Comparison of ENCODE assay signal across 8 cellular contexts in the genomic region with DNA sequence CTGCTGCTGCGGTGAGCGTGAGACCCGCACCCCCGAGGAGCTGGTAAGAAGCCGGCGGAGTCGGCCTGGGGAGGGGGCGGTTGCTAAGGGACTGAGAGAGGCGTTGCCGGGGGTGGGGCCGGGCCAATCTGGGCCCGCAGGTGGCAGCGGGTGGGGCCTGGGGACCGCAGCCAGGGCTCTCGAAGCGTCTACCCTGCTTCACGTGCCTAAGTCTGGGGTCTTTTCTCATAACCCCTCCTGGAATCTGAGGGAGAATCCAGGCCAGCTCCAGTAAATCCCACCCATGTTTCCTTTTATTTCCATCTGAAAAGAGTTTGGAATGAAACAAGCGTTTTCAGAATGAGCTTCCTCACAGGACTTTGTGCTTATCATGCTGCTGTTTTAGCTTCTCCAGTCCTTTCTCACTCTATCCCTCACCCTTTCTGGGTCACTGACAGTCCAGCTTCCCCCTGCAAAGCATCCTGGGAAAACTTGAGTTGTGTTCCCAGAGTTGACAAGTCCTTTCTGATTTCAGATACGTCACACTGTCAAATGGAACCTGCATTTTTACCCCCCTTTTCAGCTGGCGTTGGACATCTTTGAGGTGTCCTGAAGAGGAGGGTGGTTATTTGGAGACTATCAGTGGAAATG. TPM values are rescaled to one million over a fixed set of nuclear protein-coding genes. Genes with fewer than 3 reads are reported as not detected.
A peak's percentile ranks its signal among the peaks of the same experiment; 100 is the strongest.
DNase-seq lines count a peak whose midpoint lies in the region; ATAC-seq and TF ChIP-seq lines count a peak whose summit lies in the region.

No MANE protein-coding gene starts in this region.

- intact Hi-C loops in activated CD4-positive, alpha-beta T cell treated with anti-CD3 and anti-CD28 coated beads for 36 hours (cut with DNase I, micrococcal nuclease) = loop anchor here (1.0 to 10.0 kb wide), 15 partner anchors 70 to 1332 kb away; a partner anchor contains a TSS
- intact Hi-C loops in spleen (cut with DNase I; ENCODE audit: low total_unique reads) = no loop called here

- H3K27me3 Mint-ChIP-seq in activated CD4-positive, alpha-beta T cell treated with anti-CD3 and anti-CD28 coated beads for 36 hours = no peaks in the 10 kb centered on the region
- peaks cover 0 to 14% (median 7%) of the 10 kb centered on the region in 3 donors for H3K27me3 Mint-ChIP-seq in immature natural killer cell (ENCODE audit: low read depth in 3 of 3)

- H3K27ac ChIP-seq in spleen = peak overlapping the region; percentile 86 to 98 (median 97)

- in situ Hi-C loops in HAP-1 (cut with MboI; ENCODE audit: low sequenced_read_pairs) (no loop called here), astrocyte of the spinal cord (cut with HindIII; ENCODE audit: low sequenced_read_pairs) (no loop called here)

- H3K9me3 ChIP-seq in HAP-1 (no peaks in the 10 kb centered on the region), spleen (no peaks in the 10 kb centered on the region)

- peak overlapping the region; percentile 87 for H3K4me3 Mint-ChIP-seq in activated CD4-positive, alpha-beta T cell treated with anti-CD3 and anti-CD28 coated beads for 36 hours
- peak overlapping the region; percentile 97 to 100 (median 98) for H3K4me3 Mint-ChIP-seq in immature natural killer cell

- DNase-seq in activated CD4-positive, alpha-beta T cell treated with anti-CD3 and anti-CD28 coated beads for 36 hours = no peak
- no peak for DNase-seq in activated CD4-positive, alpha-beta T cell treated with anti-CD3 and anti-CD28 coated beads for 4 hours
- peak in 1 of 2 experiments; percentile 6 for DNase-seq in HAP-1 (ENCODE audit: low spot score in 2 of 2)
- DNase-seq in LoVo (ENCODE audit: low spot score) = peak; percentile 12
- DNase-seq in astrocyte of the spinal cord (ENCODE audit: low read depth, low spot score) = no peak
- no peak for DNase-seq in immature natural killer cell
- DNase-seq in spleen = no peak
- no peak for DNase-seq in stimulated activated CD4-positive, alpha-beta T cell treated with anti-CD3 and anti-CD28 coated beads, Interleukin-4, amount 100 ng/mL, for 1 hour

- H3K27me3 ChIP-seq in HAP-1 (ENCODE audit: low read depth) (no peaks in the 10 kb centered on the region), spleen (replicated peaks in 1 of 7) (no peaks in the 10 kb centered on the region)

- CTCF ChIA-PET in activated CD4-positive, alpha-beta T cell treated with anti-CD3 and anti-CD28 coated beads for 36 hours (lab: Charles Lee) = interaction anchor here (0.6 to 1.8 kb wide), 8 partner anchors 9 to 709 kb away, joined by 3 to 7 read pairs (median 4); no protein-coding TSS in a partner anchor

- peaks cover 12% of the 10 kb centered on the region for H3K36me3 Mint-ChIP-seq in activated CD4-positive, alpha-beta T cell treated with anti-CD3 and anti-CD28 coated beads for 36 hours (ENCODE audit: low read depth)
- peaks cover 0 to 4% (median 0%) of the 10 kb centered on the region in 3 donors for H3K36me3 Mint-ChIP-seq in immature natural killer cell

- WGBS in spleen, 5 donors = 0 to 2% (median 1%) methylated on average over 12 to 20 of the region's 20 CpGs

- peak overlapping the region; percentile 87 for H3K27ac Mint-ChIP-seq in activated CD4-positive, alpha-beta T cell treated with anti-CD3 and anti-CD28 coated beads for 36 hours
- peak overlapping the region; percentile 97 to 100 (median 98) for H3K27ac Mint-ChIP-seq in immature natural killer cell

- no peak for TF ChIP-seq POLR2A in spleen (IDR thresholded peaks at IDR 0.05)

- POLR2A ChIA-PET in activated CD4-positive, alpha-beta T cell treated with anti-CD3 and anti-CD28 coated beads for 36 hours (lab: Charles Lee) = interaction anchor here (0.5 to 2.1 kb wide), 4 partner anchors 49 to 1329 kb away, joined by 3 to 46 read pairs (median 4); no protein-coding TSS in a partner anchor

- H3K4me3 ChIP-seq in HAP-1 = peak overlapping the region; percentile 84
- H3K4me3 ChIP-seq in astrocyte of the spinal cord (ENCODE audit: low read depth, low read length) = peak overlapping the region; percentile 61
- peak overlapping the region; percentile 65 to 97 (median 82) for H3K4me3 ChIP-seq in spleen

- TF ChIP-seq CTCF in astrocyte of the spinal cord (IDR thresholded peaks at IDR 0.05; ENCODE audit: low read depth, low read length) (no peak), spleen (IDR thresholded peaks at IDR 0.05 in 8 of 11, conservative IDR thresholded peaks at IDR 0.05 in 3 of 11) (no peak)

- no peaks in the 10 kb centered on the region for H3K9me3 Mint-ChIP-seq in activated CD4-positive, alpha-beta T cell treated with anti-CD3 and anti-CD28 coated beads for 36 hours (ENCODE audit: low read depth)
- no peaks in the 10 kb centered on the region for H3K9me3 Mint-ChIP-seq in immature natural killer cell

- H3K4me1 ChIP-seq in HAP-1 (peaks cover 28% of the 10 kb centered on the region), spleen (peaks cover 44 to 89% (median 69%) of the 10 kb centered on the region in 6 donors)

- H3K4me1 Mint-ChIP-seq in activated CD4-positive, alpha-beta T cell treated with anti-CD3 and anti-CD28 coated beads for 36 hours = peaks cover 57% of the 10 kb centered on the region
- H3K4me1 Mint-ChIP-seq in immature natural killer cell = peaks cover 65 to 66% of the 10 kb centered on the region in 2 donors

- H3K36me3 ChIP-seq in HAP-1 (replicated peaks) = peaks cover 21% of the 10 kb centered on the region
- H3K36me3 ChIP-seq in spleen = peaks cover 0 to 42% (median 18%) of the 10 kb centered on the region in 6 donors

- peak; percentile 48 for ATAC-seq in activated CD4-positive, alpha-beta T cell treated with anti-CD3 and anti-CD28 coated beads for 36 hours

RNA-seq across cellular contexts. Expression of a gene that starts 0.4 kb away (rescaled TPM):
- total RNA-seq in activated CD4-positive, alpha-beta T cell treated with anti-CD3 and anti-CD28 coated beads for 36 hours = 1 to 10 TPM; 9.4 to 9.5 TPM
- polyA plus RNA-seq in immature natural killer cell = 1 to 10 TPM; 1.1 to 3.6 (median 1.5) TPM
- 10 to 100 TPM; 21.2 to 34.4 (median 27.9) TPM for total RNA-seq in spleen
- polyA plus RNA-seq in spleen = 10 to 100 TPM in 2 of 3 donors, 1 to 10 TPM in 1; 6.3 to 13.5 (median 12.4) TPM

RNA-seq across cellular contexts. Expression of a gene that starts 0.7 kb away (rescaled TPM):
- total RNA-seq in activated CD4-positive, alpha-beta T cell treated with anti-CD3 and anti-CD28 coated beads for 36 hours = 10 to 100 TPM; 11.2 to 11.6 TPM
- polyA plus RNA-seq in immature natural killer cell (10 to 100 TPM in 1 of 3 donors, 1 to 10 TPM in 2; 5.0 to 15.2 (median 7.6) TPM), spleen (10 to 100 TPM in 1 of 3 donors, 1 to 10 TPM in 2; 6.7 to 23.4 (median 8.3) TPM)
- 10 to 100 TPM; 46.5 to 79.8 (median 76.0) TPM for total RNA-seq in spleen

RNA-seq across cellular contexts. Expression of a gene that starts 41.2 kb away (rescaled TPM):
- not detected for total RNA-seq in activated CD4-positive, alpha-beta T cell treated with anti-CD3 and anti-CD28 coated beads for 36 hours
- polyA plus RNA-seq in immature natural killer cell (not detected), spleen (1 to 10 TPM in 1 of 3 donors, under 1 TPM in 2; 0.22 to 2.9 (median 0.24) TPM)
- 1 to 10 TPM in 1 of 7 donors, not detected in 6; 2.6 TPM for total RNA-seq in spleen

RNA-seq across cellular contexts. Expression of a gene that starts 44.4 kb away (rescaled TPM):
- total RNA-seq in activated CD4-positive, alpha-beta T cell treated with anti-CD3 and anti-CD28 coated beads for 36 hours = not detected
- polyA plus RNA-seq in immature natural killer cell (1 to 10 TPM in 1 of 3 donors, not detected in 2; 3.0 TPM), spleen (1 to 10 TPM in 2 of 3 donors, under 1 TPM in 1; 0.96 to 1.7 (median 1.7) TPM)
- total RNA-seq in spleen = 1 to 10 TPM in 1 of 7 donors, under 1 TPM in 5, not detected in 1; 0.74 to 4.8 (median 0.86) TPM

RNA-seq across cellular contexts. Expression of a gene that starts 52.3 kb away (rescaled TPM):
- not detected for total RNA-seq in activated CD4-positive, alpha-beta T cell treated with anti-CD3 and anti-CD28 coated beads for 36 hours
- polyA plus RNA-seq in immature natural killer cell (not detected), spleen (under 1 TPM; 0.38 to 0.80 (median 0.57) TPM)
- not detected for total RNA-seq in spleen
